Comparison of ENCODE assay signal across 4 cellular contexts in genomic region chr14:90596733-90597132, GRCh38.
"Had no signal": no experiment of that assay in that cellular context is flagged by ENCODE, and none has a peak within 500 bp of the region (broad histone marks: within the 10 kb centered on the region; RNA-seq: fewer than 3 reads in every experiment).

No MANE protein-coding gene starts in this region.

- DNase-seq: H7, HFFc6, IMR-90, KG1 had no signal
